14 cellular contexts compared by ENCODE assay signal in genomic region chr2:211957799-211958198, GRCh38.
DNase-seq lines count a peak whose midpoint lies in the region; ATAC-seq and TF ChIP-seq lines count a peak whose summit lies in the region.
"Had no signal": no experiment of that assay in that cellular context is flagged by ENCODE, and none has a peak within 500 bp of the region (broad histone marks: within the 10 kb centered on the region; RNA-seq: fewer than 3 reads in every experiment).

No MANE protein-coding gene starts in this region.

- no peaks in the 10 kb centered on the region for H3K9me2 ChIP-seq in OCI-LY7 (ENCODE audit: insufficient read depth, low read length)

- CTCF ChIA-PET in OCI-LY7 (lab: Charles Lee; ENCODE audit: unreplicated experiment) = no interaction called here

- no peak overlapping the region for H3K4me2 ChIP-seq in OCI-LY7 (ENCODE audit: low read length)

- no peak for TF ChIP-seq CTCF in LNCaP clone FGC (IDR thresholded peaks at IDR 0.05; ENCODE audit: control insufficient read depth, extremely low read depth, insufficient read depth)
- no peak for TF ChIP-seq CTCF in OCI-LY7 (conservative IDR thresholded peaks at IDR 0.05; ENCODE audit: low read length)

- intact Hi-C loops in OCI-LY7 (cut with micrococcal nuclease; ENCODE audit: unreplicated experiment) = no loop called here

- no peak overlapping the region for H2AFZ ChIP-seq in OCI-LY7 (ENCODE audit: low read length)

- no peaks in the 10 kb centered on the region for H3K4me1 ChIP-seq in OCI-LY7 (ENCODE audit: insufficient read depth, low read length, poor library complexity, severe bottlenecking)
- H3K4me1 ChIP-seq: colonic mucosa, pancreas had no signal

- no peak overlapping the region for H3K27ac ChIP-seq in OCI-LY7 (ENCODE audit: low read depth, low read length, poor library complexity, severe bottlenecking)
- H3K27ac ChIP-seq: colonic mucosa, pancreas, SK-N-MC had no signal

- H4K20me1 ChIP-seq in OCI-LY7 (ENCODE audit: insufficient read depth, low read length) = no peaks in the 10 kb centered on the region

- H3K36me3 ChIP-seq in OCI-LY7 (ENCODE audit: insufficient read depth, low read length) = no peaks in the 10 kb centered on the region
- H3K36me3 ChIP-seq: colonic mucosa, pancreas had no signal

- H3K4me3 ChIP-seq in LNCaP clone FGC (ENCODE audit: low read depth, low read length) (no peak overlapping the region), OCI-LY7 (ENCODE audit: low read depth, low read length, poor library complexity, severe bottlenecking) (no peak overlapping the region)
- H3K4me3 ChIP-seq: colonic mucosa, pancreas, SK-N-MC had no signal

- no TSS peak for BruUV-seq in OCI-LY7 (replicated peaks; lab: Mats Ljungman, UMichigan)

- peak; percentile 34 for DNase-seq in LNCaP clone FGC (ENCODE audit: low read depth)
- no peak for DNase-seq in hepatic stellate cell (ENCODE audit: low spot score)
- DNase-seq in DMS153 treated with DMSO at 0.1 percent for 48 hours (lab: John Stamatoyannopoulos, UW; ENCODE audit: unreplicated experiment) = no peak
- no peak for DNase-seq in OCI-LY7 (ENCODE audit: low spot score)
- DNase-seq in stimulated activated CD8-positive, alpha-beta memory T cell treated with anti-CD3 and anti-CD28 coated beads, Interleukin-4, amount 100 ng/mL, for 48 hours = no peak
- DNase-seq: activated CD4-positive, alpha-beta T cell treated with anti-CD3 and anti-CD28 coated beads, Interleukin-2, amount 50 U/mL, for 48 hours; activated naive CD4-positive, alpha-beta T cell treated with anti-CD3 and anti-CD28 coated beads, Interleukin-2, amount 10 ng/mL, durations not matched to agents 7 days and 5 days; colonic mucosa; NCI-H2227 treated with DMSO at 0.1 percent for 48 hours; pancreas had no signal

- ATAC-seq in GM18858 (IDR thresholded peaks at IDR 0.05; ENCODE audit: unreplicated experiment) (peak; percentile 99), GM21381 (IDR thresholded peaks at IDR 0.05; ENCODE audit: unreplicated experiment) (peak; percentile 84), HG02981 (IDR thresholded peaks at IDR 0.05; ENCODE audit: unreplicated experiment) (peak; percentile 78)
- ATAC-seq: pancreas had no signal

- no peaks in the 10 kb centered on the region for H3K79me2 ChIP-seq in OCI-LY7 (ENCODE audit: insufficient read depth, low read depth, low read length)

- no peaks in the 10 kb centered on the region for H3K9me3 ChIP-seq in OCI-LY7 (ENCODE audit: low read length)
- H3K9me3 ChIP-seq: colonic mucosa, pancreas had no signal

- POLR2A ChIA-PET in OCI-LY7 (lab: Charles Lee) = no interaction called here
